ENCODE assay signal across 9 cellular contexts in the genomic region with DNA sequence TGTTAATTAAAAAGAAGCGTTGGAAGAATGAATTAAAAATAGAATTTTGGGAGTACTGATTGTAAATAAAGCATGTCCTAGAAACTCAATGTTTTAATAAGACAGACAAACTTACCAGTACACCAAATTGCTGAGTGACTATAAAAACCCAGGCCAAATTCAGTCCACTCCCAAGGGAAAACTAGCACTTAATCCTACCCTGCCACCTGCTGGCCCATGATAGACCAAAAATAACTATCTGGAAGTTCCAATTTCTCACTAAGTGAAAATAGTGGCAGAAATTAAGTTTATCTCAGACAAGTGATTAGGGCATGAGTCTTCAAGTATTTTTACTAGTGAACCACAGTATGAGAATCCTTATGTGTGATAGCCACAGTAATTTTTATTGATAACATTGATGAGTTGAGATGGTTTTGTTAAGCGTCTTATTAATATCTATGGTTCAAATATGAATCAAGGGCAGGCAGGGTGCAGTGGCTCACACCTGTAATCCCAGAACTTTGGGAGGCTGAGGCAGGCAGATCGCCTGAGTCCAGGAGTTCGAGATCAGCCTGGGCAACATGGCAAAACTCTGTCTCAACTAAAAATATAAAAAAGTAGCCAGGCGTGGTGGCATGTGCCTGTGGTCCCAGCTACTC. TPM values are rescaled to one million over a fixed set of nuclear protein-coding genes. Genes with fewer than 3 reads are reported as not detected.
DNase-seq lines count a peak whose midpoint lies in the region; ATAC-seq and TF ChIP-seq lines count a peak whose summit lies in the region.
"Had no signal": no experiment of that assay in that cellular context is flagged by ENCODE, and none has a peak within 500 bp of the region (broad histone marks: within the 10 kb centered on the region; RNA-seq: fewer than 3 reads in every experiment).

No MANE protein-coding gene starts in this region.

- H3K36me3 ChIP-seq in right lobe of liver = no peaks in the 10 kb centered on the region
- H3K36me3 ChIP-seq: BLaER1 treated with 17β-estradiol and CSF1 and Interleukin-3, amounts not matched to agents 10 nM and 100 nM had no signal

- TF ChIP-seq POLR2A in right lobe of liver (IDR thresholded peaks at IDR 0.05) = no peak

- TF ChIP-seq CTCF in cardiac fibroblast (IDR thresholded peaks at IDR 0.05; ENCODE audit: low read depth, low read length) (peak; percentile 51), right lobe of liver (IDR thresholded peaks at IDR 0.05) (peak; percentile 60 to 77 (median 69))

- DNase-seq in NCI-H1436 (lab: John Stamatoyannopoulos, UW) (peak; percentile 35), NCI-H1436 treated with DMSO at 0.1 percent for 48 hours (lab: John Stamatoyannopoulos, UW) (no peak), HPDE6-E6E7 (ENCODE audit: extremely low spot score) (peak; percentile 63), OCI-M1 (lab: John Stamatoyannopoulos, UW) (peak; percentile 82), cardiac fibroblast (ENCODE audit: low read depth in 2 of 2) (peak; percentile 63 to 78), right lobe of liver (peak in 1 of 3 donors; percentile 62)

- no peak overlapping the region for H3K27ac ChIP-seq in right lobe of liver
- H3K27ac ChIP-seq: BLaER1 treated with 17β-estradiol and CSF1 and Interleukin-3, amounts not matched to agents 10 nM and 100 nM had no signal

- H3K4me3 ChIP-seq in cardiac fibroblast (replicated peaks in 1 of 2; ENCODE audit: low read depth in 2 of 2, low read length in 2 of 2) = no peak overlapping the region
- H3K4me3 ChIP-seq in right lobe of liver = no peak overlapping the region
- H3K4me3 ChIP-seq: BLaER1 treated with 17β-estradiol and CSF1 and Interleukin-3, amounts not matched to agents 10 nM and 100 nM had no signal

- peak; percentile 86 to 89 (median 88) for ATAC-seq in right lobe of liver
- ATAC-seq in GM21737 (IDR thresholded peaks at IDR 0.05; ENCODE audit: unreplicated experiment) = no peak
- no peak for ATAC-seq in activated CD4-positive, CD25-positive, alpha-beta regulatory T cell treated with anti-CD3 and anti-CD28 coated beads, Interleukin-2, amount 50 U/mL, for 24 hours

- intact Hi-C loops in right lobe of liver (cut with DNase I) = no loop called here

- no peaks in the 10 kb centered on the region for H3K9me3 ChIP-seq in right lobe of liver

- H3K27me3 ChIP-seq in right lobe of liver = no peaks in the 10 kb centered on the region
- H3K27me3 ChIP-seq: BLaER1 treated with 17β-estradiol and CSF1 and Interleukin-3, amounts not matched to agents 10 nM and 100 nM had no signal

- 50% methylated on average over 5 of the region's 5 CpGs for WGBS in right lobe of liver (ENCODE audit: insufficient coverage, low coverage, low lambda C conversion rate, missing lambda C conversion rate)

- no peaks in the 10 kb centered on the region for H3K4me1 ChIP-seq in right lobe of liver

RNA-seq across cellular contexts. Expression of gene DDX10, which starts 9.8 kb away (rescaled TPM):
- 10 to 100 TPM in 4 of 6 experiments, 1 to 10 TPM in 2; 7.4 to 13.6 (median 11.3) TPM for total RNA-seq in right lobe of liver

Comparison
In these comparisons a context has a peak if more than half of its experiments do, and no peak if none do; other contexts are left out.
1. ATAC-seq: peak in right lobe of liver (4 of 4); none in GM21737 (single experiment) and activated CD4-positive, CD25-positive, alpha-beta regulatory T cell treated with anti-CD3 and anti-CD28 coated beads, Interleukin-2, amount 50 U/mL, for 24 hours (0 of 2).